In the genomic region with DNA sequence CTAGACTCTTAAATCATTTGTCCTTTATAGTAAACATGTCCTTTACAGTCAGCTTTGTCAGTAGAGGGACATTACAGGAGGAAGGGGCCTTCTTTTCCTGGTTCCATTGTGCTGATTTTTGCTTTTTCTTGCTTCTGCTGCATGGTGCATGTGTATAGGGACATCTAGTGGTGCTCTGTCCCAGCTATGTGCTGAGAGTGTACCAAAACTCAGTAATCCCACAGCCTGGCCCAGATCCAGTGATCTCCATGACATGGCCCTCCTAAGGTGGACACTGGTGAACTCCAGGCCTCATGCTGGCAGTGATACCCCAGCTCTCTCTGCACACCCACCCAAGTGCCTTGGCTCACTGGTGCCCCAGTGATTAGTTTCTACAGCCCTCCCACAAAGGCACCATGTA, we compare ENCODE assay signal across 8 cellular contexts. TPM values are rescaled to one million over a fixed set of nuclear protein-coding genes. Genes with fewer than 3 reads are reported as not detected.
DNase-seq lines count a peak whose midpoint lies in the region; ATAC-seq and TF ChIP-seq lines count a peak whose summit lies in the region.
"Had no signal": no experiment of that assay in that cellular context is flagged by ENCODE, and none has a peak within 500 bp of the region (broad histone marks: within the 10 kb centered on the region; RNA-seq: fewer than 3 reads in every experiment).

No MANE protein-coding gene starts in this region.

- H4K5ac ChIP-seq in IMR-90 (ENCODE audit: low read depth, low read length): no peak overlapping the region

- BruUV-seq in IMR-90 (replicated peaks; lab: Mats Ljungman, UMichigan) (no TSS peak), mammary epithelial cell (replicated peaks; lab: Mats Ljungman, UMichigan) (no TSS peak)

- POLR2A ChIA-PET in IMR-90 (lab: Charles Lee; ENCODE audit: unreplicated experiment): no interaction called here

- H2BK5ac ChIP-seq in IMR-90 (ENCODE audit: low read depth, low read length, poor library complexity, severe bottlenecking): no peak overlapping the region

- in situ Hi-C loops in IMR-90 (cut with MboI; ENCODE audit: low sequenced_read_pairs): no loop called here
- in situ Hi-C loops in mammary epithelial cell (cut with MboI; ENCODE audit: low sequenced_read_pairs in 2 of 2): no loop called here

- H3K4me1 ChIP-seq in IMR-90 (ENCODE audit: control insufficient read depth, insufficient read depth, low read length) (no peaks in the 10 kb centered on the region), mammary epithelial cell (ENCODE audit: insufficient read depth, low read length) (peaks cover 7% of the 10 kb centered on the region)

- no peak overlapping the region for H4K8ac ChIP-seq in IMR-90 (ENCODE audit: low read depth in 2 of 2, low read length in 2 of 2)

- H3K14ac ChIP-seq in IMR-90 (replicated peaks; ENCODE audit: low read depth, low read length): no peak overlapping the region

- DNase-seq in ELR (ENCODE audit: low read depth) (peak; percentile 41), IMR-90 (peak; percentile 34), mammary epithelial cell (no peak), neural crest cell (ENCODE audit: low read depth, low spot score) (no peak)
- DNase-seq in activated CD4-positive, alpha-beta T cell treated with anti-CD3 and anti-CD28 coated beads, Interleukin-2, amount 50 U/mL, for 48 hours: no peak

- H3K9me3 Mint-ChIP-seq in neural crest cell: no peaks in the 10 kb centered on the region
- H3K9me3 Mint-ChIP-seq: IgD-negative memory B cell had no signal

- H3K56ac ChIP-seq in IMR-90 (ENCODE audit: extremely low read depth, insufficient read depth, low read length): no peak overlapping the region

- H3K23ac ChIP-seq in IMR-90 (ENCODE audit: low read depth, low read length): no peak overlapping the region

- H3K9me3 ChIP-seq in IMR-90 (ENCODE audit: control insufficient read depth, insufficient read depth, low read length) (no peaks in the 10 kb centered on the region), mammary epithelial cell (replicated peaks; ENCODE audit: insufficient read depth, low read length) (no peaks in the 10 kb centered on the region)

- H3K27ac Mint-ChIP-seq in neural crest cell (ENCODE audit: unreplicated experiment): no peak overlapping the region
- H3K27ac Mint-ChIP-seq: IgD-negative memory B cell had no signal

- TF ChIP-seq CTCF in IMR-90 (conservative IDR thresholded peaks at IDR 0.05; ENCODE audit: low read depth, low read length) (peak; percentile 43), mammary epithelial cell (conservative IDR thresholded peaks at IDR 0.05 in 1 of 2, IDR thresholded peaks at IDR 0.05 in 1 of 2; ENCODE audit: extremely low read depth in 1 of 2, insufficient read depth in 1 of 2, low read depth in 1 of 2, low read length in 2 of 2) (peak; percentile 26 to 31), neural crest cell (conservative IDR thresholded peaks at IDR 0.05) (peak; percentile 40)

- CTCF ChIA-PET in IMR-90 (lab: Yijun Ruan, JAX): interaction anchor here (0.7 to 2.2 kb wide), 4 partner anchors 15 to 282 kb away, joined by 3 to 9 read pairs (median 4); a partner anchor contains a TSS
- CTCF ChIA-PET in mammary epithelial cell (lab: Charles Lee; ENCODE audit: low non-redundant PET): no interaction called here

- ATAC-seq in IMR-90 (ENCODE audit: low read depth): peak; percentile 69; the same call in 1 of the 2 replicates
- ATAC-seq in GM19395 (IDR thresholded peaks at IDR 0.05; ENCODE audit: unreplicated experiment): no peak
- no peak for ATAC-seq in GM19351 (IDR thresholded peaks at IDR 0.05; ENCODE audit: unreplicated experiment)

- H3K36me3 ChIP-seq in IMR-90 (ENCODE audit: control insufficient read depth, insufficient read depth, low read length) (no peaks in the 10 kb centered on the region), mammary epithelial cell (ENCODE audit: insufficient read depth, low read length) (no peaks in the 10 kb centered on the region)

- H3K4me1 Mint-ChIP-seq in neural crest cell: no peaks in the 10 kb centered on the region
- H3K4me1 Mint-ChIP-seq: IgD-negative memory B cell had no signal

- no peak overlapping the region; the same call in 2 of the 3 replicates for H2BK15ac ChIP-seq in IMR-90 (ENCODE audit: low read depth, low read length)

- H3K4ac ChIP-seq in IMR-90 (ENCODE audit: low read depth, low read length): no peak overlapping the region

- H3K27ac ChIP-seq in IMR-90 (ENCODE audit: insufficient read depth, low read length): no peak overlapping the region
- H3K27ac ChIP-seq in mammary epithelial cell (ENCODE audit: insufficient read depth, low read depth, low read length): no peak overlapping the region

- no peaks in the 10 kb centered on the region for H3K36me3 Mint-ChIP-seq in neural crest cell (ENCODE audit: low read depth)
- H3K36me3 Mint-ChIP-seq: IgD-negative memory B cell had no signal

- H3K9ac ChIP-seq in IMR-90 (ENCODE audit: low read depth, low read length) (no peak overlapping the region), mammary epithelial cell (ENCODE audit: insufficient read depth, low read length) (no peak overlapping the region)

- H4K20me1 ChIP-seq in IMR-90 (ENCODE audit: insufficient read depth, low read length) (no peaks in the 10 kb centered on the region), mammary epithelial cell (ENCODE audit: insufficient read depth, low read length) (no peaks in the 10 kb centered on the region)

- H3K27me3 ChIP-seq in IMR-90 (ENCODE audit: control insufficient read depth, insufficient read depth, low read length): no peaks in the 10 kb centered on the region
- no peaks in the 10 kb centered on the region for H3K27me3 ChIP-seq in mammary epithelial cell (ENCODE audit: insufficient read depth, low read length)

- peak; percentile 59 for TF ChIP-seq RAD21 in IMR-90 (IDR thresholded peaks at IDR 0.05; ENCODE audit: low read length)

- no peak overlapping the region for H3K18ac ChIP-seq in IMR-90 (ENCODE audit: low read depth, low read length)

- intact Hi-C loops in IMR-90 (cut with micrococcal nuclease) (loop anchor here (1.0 to 10.0 kb wide), 3 partner anchors 90 to 528 kb away; a partner anchor contains a TSS), mammary epithelial cell (cut with micrococcal nuclease) (loop anchor here (1.0 to 2.0 kb wide), 3 partner anchors 89 to 452 kb away; a partner anchor contains a TSS)

- no peak overlapping the region for H3K4me2 ChIP-seq in IMR-90 (ENCODE audit: low read depth, low read length)
- H3K4me2 ChIP-seq in mammary epithelial cell (ENCODE audit: insufficient read depth, low read depth, low read length): no peak overlapping the region

- H2BK120ac ChIP-seq in IMR-90 (ENCODE audit: low read depth, low read length): no peak overlapping the region

- peak overlapping the region; percentile 76; the same call in 1 of the 2 replicates for H2AK5ac ChIP-seq in IMR-90 (ENCODE audit: low read depth, low read length)

- no peak overlapping the region; the same call in 1 of the 2 replicates for H4K91ac ChIP-seq in IMR-90 (ENCODE audit: insufficient read depth, low read depth, low read length)

- H3K4me3 Mint-ChIP-seq in neural crest cell: no peak overlapping the region
- H3K4me3 Mint-ChIP-seq: IgD-negative memory B cell had no signal

- dilution Hi-C loops in IMR-90 (cut with HindIII; ENCODE audit: low sequenced_read_pairs, unreplicated experiment): no loop called here
- dilution Hi-C loops in mammary epithelial cell (cut with HindIII; ENCODE audit: low sequenced_read_pairs): no loop called here

- H3K4me3 ChIP-seq in IMR-90 (ENCODE audit: insufficient read depth, low read depth, low read length) (no peak overlapping the region), mammary epithelial cell (replicated peaks in 1 of 3; ENCODE audit: insufficient read depth in 1 of 3, low read depth in 2 of 3, low read length in 3 of 3) (no peak overlapping the region)

- no peaks in the 10 kb centered on the region for H3K9me1 ChIP-seq in IMR-90 (ENCODE audit: insufficient read depth, low read length)

- no peak for TF ChIP-seq POLR2A in IMR-90 (IDR thresholded peaks at IDR 0.05; ENCODE audit: low read depth, low read length)

- no peaks in the 10 kb centered on the region for H3K79me2 ChIP-seq in mammary epithelial cell (ENCODE audit: insufficient read depth, low read length)

- no peaks in the 10 kb centered on the region for H3K27me3 Mint-ChIP-seq in neural crest cell (ENCODE audit: low read depth)

- H2AFZ ChIP-seq in IMR-90 (replicated peaks; ENCODE audit: low read length, poor library complexity) (peak overlapping the region; percentile 80), mammary epithelial cell (ENCODE audit: low read depth, low read length) (no peak overlapping the region)

- no peaks in the 10 kb centered on the region for H3K79me1 ChIP-seq in IMR-90 (ENCODE audit: low read depth in 1 of 2, low read length in 2 of 2)

- H2BK20ac ChIP-seq in IMR-90 (ENCODE audit: low read depth, low read length): no peak overlapping the region

- H2AK9ac ChIP-seq in IMR-90 (replicated peaks; ENCODE audit: low read depth, low read length, poor library complexity): no peak overlapping the region

TF ChIP-seq in IMR-90, 13 proteins besides CTCF, POLR2A, EP300 and RAD21:
- TF ChIP-seq SMC3 (IDR thresholded peaks at IDR 0.05; ENCODE audit: low read depth, low read length): 0 out of 2 replicates have a peak, but pooled peaks have one; percentile 35
- TF ChIP-seq RFX5 (IDR thresholded peaks at IDR 0.05; ENCODE audit: low read depth, low read length): no peak
- TF ChIP-seq MAZ (IDR thresholded peaks at IDR 0.05; ENCODE audit: borderline replicate concordance, low read depth, low read length): no peak
TF ChIP-seq in IMR-90: peak in this region for 1.

RNA-seq across cellular contexts. Expression of a gene that starts 45.2 kb away (rescaled TPM):
- total RNA-seq in IMR-90 (2012; rRNA removed) (under 0.01 TPM in 2 replicates), mammary epithelial cell (not detected), neural crest cell (0.30 TPM in 1 of 2 replicates, not detected in the other)
- polyA plus RNA-seq in IMR-90 (2012; rRNA removed) (0.34 and 0.62 TPM in 2 replicates), mammary epithelial cell (not detected)
- 0.08 and 0.15 TPM in 2 replicates for polyA plus RNA-seq in IMR-90 (2012; cell fraction: cytosol; rRNA removed)
- polyA plus RNA-seq in IMR-90 (2012; cell fraction: nucleus; rRNA removed; ENCODE audit: low replicate concordance): 1.7 and 1.8 TPM in 2 replicates
- not detected for polyA minus RNA-seq in mammary epithelial cell

Comparison
In these comparisons a context has a peak if more than half of its experiments do, and no peak if none do; other contexts are left out.
1. DNase-seq: peak in ELR (single experiment) and IMR-90 (single experiment); none in mammary epithelial cell (single experiment), neural crest cell (single experiment) and activated CD4-positive, alpha-beta T cell treated with anti-CD3 and anti-CD28 coated beads, Interleukin-2, amount 50 U/mL, for 48 hours (0 of 2).
2. Peak in every context shown above with its lines, with median percentiles within 50 percentile points of each other: CTCF ChIP-seq.